18 cellular contexts compared by ENCODE assay signal in the genomic region with DNA sequence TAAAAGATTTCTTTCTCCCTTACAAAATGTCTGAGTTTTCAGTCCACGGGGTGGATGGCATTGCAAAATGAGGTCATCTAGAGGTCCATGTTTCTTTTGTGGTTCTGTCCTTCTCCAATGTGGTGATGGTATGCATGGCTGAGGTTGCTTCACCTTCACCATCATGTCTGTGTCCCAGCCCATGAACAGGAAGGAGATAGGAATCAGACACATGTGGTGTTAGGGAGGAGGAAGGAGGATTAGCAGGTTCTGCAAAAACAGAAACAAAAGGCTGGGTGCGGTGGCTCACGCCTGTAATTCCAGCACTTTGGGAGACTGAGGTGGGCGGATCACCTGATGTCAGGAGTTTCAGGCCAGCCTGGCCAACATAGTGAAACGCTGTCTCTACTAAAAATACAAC. TPM values are rescaled to one million over a fixed set of nuclear protein-coding genes. Genes with fewer than 3 reads are reported as not detected.
DNase-seq lines count a peak whose midpoint lies in the region; ATAC-seq and TF ChIP-seq lines count a peak whose summit lies in the region.
"Had no signal": no experiment of that assay in that cellular context is flagged by ENCODE, and none has a peak within 500 bp of the region (broad histone marks: within the 10 kb centered on the region; RNA-seq: fewer than 3 reads in every experiment).

No MANE protein-coding gene starts in this region.

- H3K27me3 ChIP-seq in mammary epithelial cell (ENCODE audit: insufficient read depth, low read length), result no peaks in the 10 kb centered on the region
- no peaks in the 10 kb centered on the region for H3K27me3 ChIP-seq in naive thymus-derived CD4-positive, alpha-beta T cell (ENCODE audit: control insufficient read depth in 2 of 2, insufficient read depth in 2 of 2, low read length in 2 of 2)
- H3K27me3 ChIP-seq: hepatocyte had no signal

- H3K4me3 Mint-ChIP-seq in naive thymus-derived CD4-positive, alpha-beta T cell, result no peak overlapping the region
- H3K4me3 Mint-ChIP-seq: activated T-cell treated with anti-CD3 and anti-CD28 coated beads, Interleukin-2, amount 50 U/mL, for 24 hours; neural crest cell had no signal

- H2AFZ ChIP-seq in mammary epithelial cell (ENCODE audit: low read depth, low read length), result peak overlapping the region; percentile 21
- H2AFZ ChIP-seq: hepatocyte had no signal

- in situ Hi-C loops in mammary epithelial cell (cut with MboI; ENCODE audit: low sequenced_read_pairs in 2 of 2), result no loop called here

- CTCF ChIA-PET in mammary epithelial cell (lab: Charles Lee; ENCODE audit: low non-redundant PET), result no interaction called here
- CTCF ChIA-PET in naive thymus-derived CD4-positive, alpha-beta T cell (lab: Charles Lee), result no interaction called here

- POLR2A ChIA-PET in naive thymus-derived CD4-positive, alpha-beta T cell (lab: Charles Lee), result no interaction called here

- no peak overlapping the region for H3K4me2 ChIP-seq in mammary epithelial cell (ENCODE audit: insufficient read depth, low read depth, low read length)
- H3K4me2 ChIP-seq: hepatocyte had no signal

- H3K79me2 ChIP-seq in mammary epithelial cell (ENCODE audit: insufficient read depth, low read length), result no peaks in the 10 kb centered on the region
- H3K79me2 ChIP-seq: hepatocyte had no signal

- H3K9ac ChIP-seq in mammary epithelial cell (ENCODE audit: insufficient read depth, low read length), result no peak overlapping the region

- H3K4me1 ChIP-seq in mammary epithelial cell (ENCODE audit: insufficient read depth, low read length), result peaks cover 19% of the 10 kb centered on the region
- no peaks in the 10 kb centered on the region for H3K4me1 ChIP-seq in naive thymus-derived CD4-positive, alpha-beta T cell (ENCODE audit: control insufficient read depth in 2 of 2, insufficient read depth in 2 of 2, low read length in 2 of 2)

- ATAC-seq in naive thymus-derived CD4-positive, alpha-beta T cell, result peak; percentile 57
- ATAC-seq in left cardiac atrium, result no peak

- BruUV-seq in mammary epithelial cell (replicated peaks; lab: Mats Ljungman, UMichigan), result no TSS peak

- peaks cover 0 to 13% (median 3%) of the 10 kb centered on the region in 11 donors for H3K9me3 Mint-ChIP-seq in naive thymus-derived CD4-positive, alpha-beta T cell
- H3K9me3 Mint-ChIP-seq: activated T-cell treated with anti-CD3 and anti-CD28 coated beads, Interleukin-2, amount 50 U/mL, for 24 hours had no signal

- H3K27me3 Mint-ChIP-seq in naive thymus-derived CD4-positive, alpha-beta T cell, result no peaks in the 10 kb centered on the region
- H3K27me3 Mint-ChIP-seq: activated T-cell treated with anti-CD3 and anti-CD28 coated beads, Interleukin-2, amount 50 U/mL, for 24 hours had no signal

- dilution Hi-C loops in mammary epithelial cell (cut with HindIII; ENCODE audit: low sequenced_read_pairs), result no loop called here

- WGBS in mammary epithelial cell (ENCODE audit: low coverage, missing lambda C conversion rate), result 71% methylated on average over 5 of the region's 5 CpGs

- H3K27ac ChIP-seq in mammary epithelial cell (ENCODE audit: insufficient read depth, low read depth, low read length), result no peak overlapping the region
- no peak overlapping the region for H3K27ac ChIP-seq in naive thymus-derived CD4-positive, alpha-beta T cell (ENCODE audit: low read depth, low read length)
- H3K27ac ChIP-seq: hepatocyte had no signal

- no peaks in the 10 kb centered on the region for H4K20me1 ChIP-seq in mammary epithelial cell (ENCODE audit: insufficient read depth, low read length)

- H3K4me3 ChIP-seq in NB4 (ENCODE audit: low read depth, low read length), result no peak overlapping the region
- H3K4me3 ChIP-seq in mammary epithelial cell (replicated peaks in 1 of 3; ENCODE audit: insufficient read depth in 1 of 3, low read depth in 2 of 3, low read length in 3 of 3), result no peak overlapping the region
- H3K4me3 ChIP-seq in naive thymus-derived CD4-positive, alpha-beta T cell (ENCODE audit: low read length), result no peak overlapping the region
- H3K4me3 ChIP-seq: hepatocyte had no signal

- DNase-seq in GDM1 (lab: John Stamatoyannopoulos, UW), result peak; percentile 1
- peak; percentile 93 for DNase-seq in NB4 (ENCODE audit: low read depth)
- DNase-seq in mammary epithelial cell, result no peak
- DNase-seq in naive thymus-derived CD4-positive, alpha-beta T cell, result no peak
- no peak for DNase-seq in left cardiac atrium
- DNase-seq in NCI-H2227 (lab: John Stamatoyannopoulos, UW; ENCODE audit: unreplicated experiment), result no peak
- DNase-seq in NCI-H1694 (lab: John Stamatoyannopoulos, UW), result no peak
- DNase-seq in germinal center (ENCODE audit: low spot score), result no peak
- DNase-seq: activated CD4-positive, alpha-beta T cell treated with anti-CD3 and anti-CD28 coated beads, Interleukin-2, amount 50 U/mL, for 1 hour; activated naive CD4-positive, alpha-beta T cell treated with anti-CD3 and anti-CD28 coated beads, Interleukin-2, amount 50 U/mL, for 16 hours; activated T-cell treated with anti-CD3 and anti-CD28 coated beads, Interleukin-2, amount 50 U/mL, for 24 hours; mesenchymal stem cell; NCI-H1048; NCI-H748 treated with DMSO at 0.1 percent for 48 hours; stimulated activated CD4-positive, alpha-beta T cell treated with anti-CD3 and anti-CD28 coated beads, Interleukin-15, amount 100 ng/mL, for 24 hours; stimulated activated naive CD4-positive, alpha-beta T cell treated with Interleukin-2 at 50 U/mL for 16 hours had no signal

- H3K36me3 Mint-ChIP-seq in naive thymus-derived CD4-positive, alpha-beta T cell, result peaks cover 0 to 19% (median 4%) of the 10 kb centered on the region in 5 donors

- no peaks in the 10 kb centered on the region for H3K9me3 ChIP-seq in mammary epithelial cell (replicated peaks; ENCODE audit: insufficient read depth, low read length)
- no peaks in the 10 kb centered on the region for H3K9me3 ChIP-seq in naive thymus-derived CD4-positive, alpha-beta T cell (ENCODE audit: control insufficient read depth in 2 of 3, low read length in 3 of 3)

- peaks cover 0 to 26% (median 0%) of the 10 kb centered on the region in 7 donors for H3K4me1 Mint-ChIP-seq in naive thymus-derived CD4-positive, alpha-beta T cell

- intact Hi-C loops in mammary epithelial cell (cut with micrococcal nuclease), result no loop called here
- intact Hi-C loops in naive thymus-derived CD4-positive, alpha-beta T cell (cut with micrococcal nuclease), result no loop called here
- intact Hi-C loops in left cardiac atrium (cut with DNase I), result no loop called here

- no peak for TF ChIP-seq CTCF in NB4 (IDR thresholded peaks at IDR 0.05; ENCODE audit: low read depth, low read length)
- no peak for TF ChIP-seq CTCF in mammary epithelial cell (conservative IDR thresholded peaks at IDR 0.05 in 1 of 2, IDR thresholded peaks at IDR 0.05 in 1 of 2; ENCODE audit: extremely low read depth in 1 of 2, insufficient read depth in 1 of 2, low read depth in 1 of 2, low read length in 2 of 2)

- no peak overlapping the region for H3K27ac Mint-ChIP-seq in naive thymus-derived CD4-positive, alpha-beta T cell
- H3K27ac Mint-ChIP-seq: activated T-cell treated with anti-CD3 and anti-CD28 coated beads, Interleukin-2, amount 50 U/mL, for 24 hours had no signal

- TF ChIP-seq POLR2A in NB4 (IDR thresholded peaks at IDR 0.05; ENCODE audit: extremely low read depth, insufficient read length), result no peak

- H3K36me3 ChIP-seq in mammary epithelial cell (ENCODE audit: insufficient read depth, low read length), result no peaks in the 10 kb centered on the region
- no peaks in the 10 kb centered on the region for H3K36me3 ChIP-seq in naive thymus-derived CD4-positive, alpha-beta T cell (ENCODE audit: control insufficient read depth in 2 of 3, insufficient read depth in 3 of 3, low read length in 3 of 3)

RNA-seq across cellular contexts. Expression of a gene that starts 11.0 kb away (rescaled TPM):
- total RNA-seq in mammary epithelial cell (10 to 100 TPM; 19.7 to 35.4 TPM), left cardiac atrium (10 to 100 TPM; 28.2 to 31.5 TPM)
- polyA plus RNA-seq in mammary epithelial cell, result 7.2 TPM
- 38.6 TPM for polyA minus RNA-seq in mammary epithelial cell
- total RNA-seq in naive thymus-derived CD4-positive, alpha-beta T cell, result 10 to 100 TPM; 49.2 to 58.7 (median 57.5) TPM
- polyA plus RNA-seq in naive thymus-derived CD4-positive, alpha-beta T cell, result 10 to 100 TPM; 11.3 to 19.5 TPM

Comparison
In these comparisons a context has a peak if more than half of its experiments do, and no peak if none do; other contexts are left out.
1. DNase-seq: peak in GDM1 (single experiment) and NB4 (single experiment); none in mammary epithelial cell (single experiment), naive thymus-derived CD4-positive, alpha-beta T cell (0 of 9), left cardiac atrium (single experiment), NCI-H2227 (single experiment), NCI-H1694 (single experiment) and germinal center (single experiment).